ENCODE assay signal across 1 cellular context in the genomic region with DNA sequence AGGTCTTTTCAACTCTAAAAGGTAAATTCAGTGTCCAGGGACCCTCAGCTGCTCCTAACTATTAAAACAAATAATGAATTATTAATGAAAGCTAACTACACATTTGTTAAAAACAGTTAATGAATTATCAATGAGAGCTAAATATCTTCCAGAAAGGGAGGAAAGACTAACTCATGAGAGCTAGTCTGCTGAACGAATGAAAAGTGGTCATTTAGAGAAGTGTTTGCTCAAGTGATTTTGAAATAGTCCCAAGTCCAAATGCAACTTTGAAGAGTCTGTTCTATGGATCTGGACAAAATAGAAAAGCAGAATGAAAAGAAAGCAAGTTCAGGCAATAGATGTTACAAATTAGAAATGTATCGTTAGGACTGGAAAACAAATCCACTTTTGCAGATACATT.
TF ChIP-seq lines count a peak whose summit lies in the region.

No MANE protein-coding gene starts in this region.

TF ChIP-seq in HepG2, 621 proteins besides CTCF, POLR2A, EP300 and RAD21 (continued from another document and continues in another):
- TF ChIP-seq, protein P1, sequence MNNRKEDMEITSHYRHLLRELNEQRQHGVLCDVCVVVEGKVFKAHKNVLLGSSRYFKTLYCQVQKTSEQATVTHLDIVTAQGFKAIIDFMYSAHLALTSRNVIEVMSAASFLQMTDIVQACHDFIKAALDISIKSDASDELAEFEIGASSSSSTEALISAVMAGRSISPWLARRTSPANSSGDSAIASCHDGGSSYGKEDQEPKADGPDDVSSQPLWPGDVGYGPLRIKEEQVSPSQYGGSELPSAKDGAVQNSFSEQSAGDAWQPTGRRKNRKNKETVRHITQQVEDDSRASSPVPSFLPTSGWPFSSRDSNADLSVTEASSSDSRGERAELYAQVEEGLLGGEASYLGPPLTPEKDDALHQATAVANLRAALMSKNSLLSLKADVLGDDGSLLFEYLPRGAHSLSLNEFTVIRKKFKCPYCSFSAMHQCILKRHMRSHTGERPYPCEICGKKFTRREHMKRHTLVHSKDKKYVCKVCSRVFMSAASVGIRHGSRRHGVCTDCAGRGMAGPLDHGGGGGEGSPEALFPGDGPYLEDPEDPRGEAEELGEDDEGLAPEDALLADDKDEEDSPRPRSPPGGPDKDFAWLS (CRISPR knock-in tag; IDR thresholded peaks at IDR 0.05; ENCODE audit: borderline replicate concordance) = no peak
- TF ChIP-seq, protein P2, sequence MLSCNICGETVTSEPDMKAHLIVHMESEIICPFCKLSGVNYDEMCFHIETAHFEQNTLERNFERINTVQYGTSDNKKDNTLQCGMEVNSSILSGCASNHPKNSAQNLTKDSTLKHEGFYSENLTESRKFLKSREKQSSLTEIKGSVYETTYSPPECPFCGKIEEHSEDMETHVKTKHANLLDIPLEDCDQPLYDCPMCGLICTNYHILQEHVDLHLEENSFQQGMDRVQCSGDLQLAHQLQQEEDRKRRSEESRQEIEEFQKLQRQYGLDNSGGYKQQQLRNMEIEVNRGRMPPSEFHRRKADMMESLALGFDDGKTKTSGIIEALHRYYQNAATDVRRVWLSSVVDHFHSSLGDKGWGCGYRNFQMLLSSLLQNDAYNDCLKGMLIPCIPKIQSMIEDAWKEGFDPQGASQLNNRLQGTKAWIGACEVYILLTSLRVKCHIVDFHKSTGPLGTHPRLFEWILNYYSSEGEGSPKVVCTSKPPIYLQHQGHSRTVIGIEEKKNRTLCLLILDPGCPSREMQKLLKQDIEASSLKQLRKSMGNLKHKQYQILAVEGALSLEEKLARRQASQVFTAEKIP (CRISPR knock-in tag; IDR thresholded peaks at IDR 0.05; ENCODE audit: borderline replicate concordance) = no peak
- TF ChIP-seq KDM4B (CRISPR knock-in tag; IDR thresholded peaks at IDR 0.05) = peak; percentile 31; the same call in 1 of the 2 replicates
- TF ChIP-seq JARID2 (CRISPR knock-in tag; IDR thresholded peaks at IDR 0.05; ENCODE audit: insufficient replicate concordance) = no peak
- TF ChIP-seq ZNF616 (CRISPR knock-in tag; IDR thresholded peaks at IDR 0.05; ENCODE audit: low read depth) = no peak
- peak; percentile 73 for TF ChIP-seq ZNF331 (CRISPR knock-in tag; IDR thresholded peaks at IDR 0.05)
- TF ChIP-seq POLR2AphosphoS5 (IDR thresholded peaks at IDR 0.05; ENCODE audit: low read depth, low read length) = peak; percentile 55; the same call in 1 of the 2 replicates
- no peak for TF ChIP-seq SYNCRIP (IDR thresholded peaks at IDR 0.05; ENCODE audit: insufficient read depth, low read depth, low read length)
- TF ChIP-seq ZNF430 (CRISPR knock-in tag; IDR thresholded peaks at IDR 0.05) = no peak
- TF ChIP-seq, protein P3, sequence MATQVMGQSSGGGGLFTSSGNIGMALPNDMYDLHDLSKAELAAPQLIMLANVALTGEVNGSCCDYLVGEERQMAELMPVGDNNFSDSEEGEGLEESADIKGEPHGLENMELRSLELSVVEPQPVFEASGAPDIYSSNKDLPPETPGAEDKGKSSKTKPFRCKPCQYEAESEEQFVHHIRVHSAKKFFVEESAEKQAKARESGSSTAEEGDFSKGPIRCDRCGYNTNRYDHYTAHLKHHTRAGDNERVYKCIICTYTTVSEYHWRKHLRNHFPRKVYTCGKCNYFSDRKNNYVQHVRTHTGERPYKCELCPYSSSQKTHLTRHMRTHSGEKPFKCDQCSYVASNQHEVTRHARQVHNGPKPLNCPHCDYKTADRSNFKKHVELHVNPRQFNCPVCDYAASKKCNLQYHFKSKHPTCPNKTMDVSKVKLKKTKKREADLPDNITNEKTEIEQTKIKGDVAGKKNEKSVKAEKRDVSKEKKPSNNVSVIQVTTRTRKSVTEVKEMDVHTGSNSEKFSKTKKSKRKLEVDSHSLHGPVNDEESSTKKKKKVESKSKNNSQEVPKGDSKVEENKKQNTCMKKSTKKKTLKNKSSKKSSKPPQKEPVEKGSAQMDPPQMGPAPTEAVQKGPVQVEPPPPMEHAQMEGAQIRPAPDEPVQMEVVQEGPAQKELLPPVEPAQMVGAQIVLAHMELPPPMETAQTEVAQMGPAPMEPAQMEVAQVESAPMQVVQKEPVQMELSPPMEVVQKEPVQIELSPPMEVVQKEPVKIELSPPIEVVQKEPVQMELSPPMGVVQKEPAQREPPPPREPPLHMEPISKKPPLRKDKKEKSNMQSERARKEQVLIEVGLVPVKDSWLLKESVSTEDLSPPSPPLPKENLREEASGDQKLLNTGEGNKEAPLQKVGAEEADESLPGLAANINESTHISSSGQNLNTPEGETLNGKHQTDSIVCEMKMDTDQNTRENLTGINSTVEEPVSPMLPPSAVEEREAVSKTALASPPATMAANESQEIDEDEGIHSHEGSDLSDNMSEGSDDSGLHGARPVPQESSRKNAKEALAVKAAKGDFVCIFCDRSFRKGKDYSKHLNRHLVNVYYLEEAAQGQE (IDR thresholded peaks at IDR 0.05; ENCODE audit: borderline replicate concordance in 1 of 2, low read depth in 1 of 2, low read length in 2 of 2) = no peak
- TF ChIP-seq ZBTB38 (CRISPR knock-in tag; IDR thresholded peaks at IDR 0.05) = no peak
- peak; percentile 26; the same call in 1 of the 2 replicates for TF ChIP-seq ATF1 (CRISPR knock-in tag; IDR thresholded peaks at IDR 0.05)
- TF ChIP-seq HOXA9 (CRISPR knock-in tag; IDR thresholded peaks at IDR 0.05; ENCODE audit: borderline replicate concordance) = no peak
- no peak for TF ChIP-seq NR1H2 (CRISPR knock-in tag; IDR thresholded peaks at IDR 0.05; ENCODE audit: borderline replicate concordance, low read depth)
- TF ChIP-seq HNF4A (CRISPR knock-in tag; IDR thresholded peaks at IDR 0.05) = peak; percentile 95
- no peak for TF ChIP-seq GPN1 (CRISPR knock-in tag; IDR thresholded peaks at IDR 0.05; ENCODE audit: borderline replicate concordance)
- TF ChIP-seq KDM3A (CRISPR knock-in tag; IDR thresholded peaks at IDR 0.05; ENCODE audit: low read depth) = no peak
- TF ChIP-seq ZNF652 (CRISPR knock-in tag; IDR thresholded peaks at IDR 0.05; ENCODE audit: borderline replicate concordance, low read depth) = no peak
- TF ChIP-seq, protein P4, sequence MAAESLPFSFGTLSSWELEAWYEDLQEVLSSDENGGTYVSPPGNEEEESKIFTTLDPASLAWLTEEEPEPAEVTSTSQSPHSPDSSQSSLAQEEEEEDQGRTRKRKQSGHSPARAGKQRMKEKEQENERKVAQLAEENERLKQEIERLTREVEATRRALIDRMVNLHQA (CRISPR knock-in tag; IDR thresholded peaks at IDR 0.05) = no peak
- TF ChIP-seq ZNF230 (CRISPR knock-in tag; IDR thresholded peaks at IDR 0.05) = no peak
- TF ChIP-seq, protein P5, sequence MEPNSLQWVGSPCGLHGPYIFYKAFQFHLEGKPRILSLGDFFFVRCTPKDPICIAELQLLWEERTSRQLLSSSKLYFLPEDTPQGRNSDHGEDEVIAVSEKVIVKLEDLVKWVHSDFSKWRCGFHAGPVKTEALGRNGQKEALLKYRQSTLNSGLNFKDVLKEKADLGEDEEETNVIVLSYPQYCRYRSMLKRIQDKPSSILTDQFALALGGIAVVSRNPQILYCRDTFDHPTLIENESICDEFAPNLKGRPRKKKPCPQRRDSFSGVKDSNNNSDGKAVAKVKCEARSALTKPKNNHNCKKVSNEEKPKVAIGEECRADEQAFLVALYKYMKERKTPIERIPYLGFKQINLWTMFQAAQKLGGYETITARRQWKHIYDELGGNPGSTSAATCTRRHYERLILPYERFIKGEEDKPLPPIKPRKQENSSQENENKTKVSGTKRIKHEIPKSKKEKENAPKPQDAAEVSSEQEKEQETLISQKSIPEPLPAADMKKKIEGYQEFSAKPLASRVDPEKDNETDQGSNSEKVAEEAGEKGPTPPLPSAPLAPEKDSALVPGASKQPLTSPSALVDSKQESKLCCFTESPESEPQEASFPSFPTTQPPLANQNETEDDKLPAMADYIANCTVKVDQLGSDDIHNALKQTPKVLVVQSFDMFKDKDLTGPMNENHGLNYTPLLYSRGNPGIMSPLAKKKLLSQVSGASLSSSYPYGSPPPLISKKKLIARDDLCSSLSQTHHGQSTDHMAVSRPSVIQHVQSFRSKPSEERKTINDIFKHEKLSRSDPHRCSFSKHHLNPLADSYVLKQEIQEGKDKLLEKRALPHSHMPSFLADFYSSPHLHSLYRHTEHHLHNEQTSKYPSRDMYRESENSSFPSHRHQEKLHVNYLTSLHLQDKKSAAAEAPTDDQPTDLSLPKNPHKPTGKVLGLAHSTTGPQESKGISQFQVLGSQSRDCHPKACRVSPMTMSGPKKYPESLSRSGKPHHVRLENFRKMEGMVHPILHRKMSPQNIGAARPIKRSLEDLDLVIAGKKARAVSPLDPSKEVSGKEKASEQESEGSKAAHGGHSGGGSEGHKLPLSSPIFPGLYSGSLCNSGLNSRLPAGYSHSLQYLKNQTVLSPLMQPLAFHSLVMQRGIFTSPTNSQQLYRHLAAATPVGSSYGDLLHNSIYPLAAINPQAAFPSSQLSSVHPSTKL (CRISPR knock-in tag; IDR thresholded peaks at IDR 0.05) = peak; percentile 91
- TF ChIP-seq ARNT (IDR thresholded peaks at IDR 0.05) = no peak
- TF ChIP-seq DNMT1 (CRISPR knock-in tag; IDR thresholded peaks at IDR 0.05) = no peak
- TF ChIP-seq KLF12 (CRISPR knock-in tag; IDR thresholded peaks at IDR 0.05; ENCODE audit: borderline replicate concordance) = no peak
- no peak for TF ChIP-seq TCF12 (IDR thresholded peaks at IDR 0.05)
- no peak for TF ChIP-seq TCF12 (CRISPR knock-in tag; IDR thresholded peaks at IDR 0.05)
- no peak for TF ChIP-seq SMYD3 (CRISPR knock-in tag; IDR thresholded peaks at IDR 0.05)
- 0 out of 2 replicates have a peak, but pooled peaks have one; percentile 39 for TF ChIP-seq ZBTB7B (CRISPR knock-in tag; IDR thresholded peaks at IDR 0.05)
- TF ChIP-seq, protein P6, sequence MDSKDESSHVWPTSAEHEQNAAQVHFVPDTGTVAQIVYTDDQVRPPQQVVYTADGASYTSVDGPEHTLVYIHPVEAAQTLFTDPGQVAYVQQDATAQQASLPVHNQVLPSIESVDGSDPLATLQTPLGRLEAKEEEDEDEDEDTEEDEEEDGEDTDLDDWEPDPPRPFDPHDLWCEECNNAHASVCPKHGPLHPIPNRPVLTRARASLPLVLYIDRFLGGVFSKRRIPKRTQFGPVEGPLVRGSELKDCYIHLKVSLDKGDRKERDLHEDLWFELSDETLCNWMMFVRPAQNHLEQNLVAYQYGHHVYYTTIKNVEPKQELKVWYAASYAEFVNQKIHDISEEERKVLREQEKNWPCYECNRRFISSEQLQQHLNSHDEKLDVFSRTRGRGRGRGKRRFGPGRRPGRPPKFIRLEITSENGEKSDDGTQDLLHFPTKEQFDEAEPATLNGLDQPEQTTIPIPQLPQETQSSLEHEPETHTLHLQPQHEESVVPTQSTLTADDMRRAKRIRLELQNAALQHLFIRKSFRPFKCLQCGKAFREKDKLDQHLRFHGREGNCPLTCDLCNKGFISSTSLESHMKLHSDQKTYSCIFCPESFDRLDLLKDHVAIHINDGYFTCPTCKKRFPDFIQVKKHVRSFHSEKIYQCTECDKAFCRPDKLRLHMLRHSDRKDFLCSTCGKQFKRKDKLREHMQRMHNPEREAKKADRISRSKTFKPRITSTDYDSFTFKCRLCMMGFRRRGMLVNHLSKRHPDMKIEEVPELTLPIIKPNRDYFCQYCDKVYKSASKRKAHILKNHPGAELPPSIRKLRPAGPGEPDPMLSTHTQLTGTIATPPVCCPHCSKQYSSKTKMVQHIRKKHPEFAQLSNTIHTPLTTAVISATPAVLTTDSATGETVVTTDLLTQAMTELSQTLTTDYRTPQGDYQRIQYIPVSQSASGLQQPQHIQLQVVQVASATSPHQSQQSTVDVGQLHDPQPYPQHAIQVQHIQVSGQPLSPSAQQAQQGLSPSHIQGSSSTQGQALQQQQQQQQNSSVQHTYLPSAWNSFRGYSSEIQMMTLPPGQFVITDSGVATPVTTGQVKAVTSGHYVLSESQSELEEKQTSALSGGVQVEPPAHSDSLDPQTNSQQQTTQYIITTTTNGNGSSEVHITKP (CRISPR knock-in tag; IDR thresholded peaks at IDR 0.05; ENCODE audit: low read depth) = no peak
- no peak for TF ChIP-seq MATR3 (CRISPR knock-in tag; IDR thresholded peaks at IDR 0.05)
- no peak for TF ChIP-seq KLF13 (CRISPR knock-in tag; IDR thresholded peaks at IDR 0.05)
- TF ChIP-seq JUN (CRISPR knock-in tag; IDR thresholded peaks at IDR 0.05) = no peak
- peak; percentile 86; the same call in 1 of the 2 replicates for TF ChIP-seq ZNF124 (CRISPR knock-in tag; IDR thresholded peaks at IDR 0.05)
- no peak for TF ChIP-seq KDM1A (CRISPR knock-in tag; IDR thresholded peaks at IDR 0.05)
- no peak for TF ChIP-seq ZNF160 (CRISPR knock-in tag; IDR thresholded peaks at IDR 0.05)
- TF ChIP-seq KDM6A (CRISPR knock-in tag; IDR thresholded peaks at IDR 0.05; ENCODE audit: low read depth) = peak; percentile 85
- TF ChIP-seq ZIK1 (CRISPR knock-in tag; IDR thresholded peaks at IDR 0.05; ENCODE audit: borderline replicate concordance, low read depth) = no peak
- no peak for TF ChIP-seq BORCS8-MEF2B (CRISPR knock-in tag; IDR thresholded peaks at IDR 0.05)
- no peak for TF ChIP-seq STAG1 (CRISPR knock-in tag; IDR thresholded peaks at IDR 0.05)
- peak; percentile 75 for TF ChIP-seq KAT8 (CRISPR knock-in tag; IDR thresholded peaks at IDR 0.05)
- no peak for TF ChIP-seq FOXK1 (CRISPR knock-in tag; IDR thresholded peaks at IDR 0.05; ENCODE audit: borderline replicate concordance, low read depth)
- no peak for TF ChIP-seq FOXA1 (IDR thresholded peaks at IDR 0.05)
- peak; percentile 56; the same call in 1 of the 2 replicates for TF ChIP-seq FOXA1 (CRISPR knock-in tag; IDR thresholded peaks at IDR 0.05)
- TF ChIP-seq NCOA2 (CRISPR knock-in tag; IDR thresholded peaks at IDR 0.05) = peak; percentile 80
- TF ChIP-seq NR2F2 (IDR thresholded peaks at IDR 0.05; ENCODE audit: borderline replicate concordance, low read depth) = no peak
- peak; percentile 74 for TF ChIP-seq CREM (IDR thresholded peaks at IDR 0.05)
- no peak for TF ChIP-seq CREM (CRISPR knock-in tag; IDR thresholded peaks at IDR 0.05)
- peak; percentile 90 for TF ChIP-seq GATAD2A (CRISPR knock-in tag; IDR thresholded peaks at IDR 0.05)
- no peak for TF ChIP-seq ZNF224 (CRISPR knock-in tag; IDR thresholded peaks at IDR 0.05)
- no peak for TF ChIP-seq NFKBIZ (CRISPR knock-in tag; IDR thresholded peaks at IDR 0.05)
- TF ChIP-seq, protein P7, sequence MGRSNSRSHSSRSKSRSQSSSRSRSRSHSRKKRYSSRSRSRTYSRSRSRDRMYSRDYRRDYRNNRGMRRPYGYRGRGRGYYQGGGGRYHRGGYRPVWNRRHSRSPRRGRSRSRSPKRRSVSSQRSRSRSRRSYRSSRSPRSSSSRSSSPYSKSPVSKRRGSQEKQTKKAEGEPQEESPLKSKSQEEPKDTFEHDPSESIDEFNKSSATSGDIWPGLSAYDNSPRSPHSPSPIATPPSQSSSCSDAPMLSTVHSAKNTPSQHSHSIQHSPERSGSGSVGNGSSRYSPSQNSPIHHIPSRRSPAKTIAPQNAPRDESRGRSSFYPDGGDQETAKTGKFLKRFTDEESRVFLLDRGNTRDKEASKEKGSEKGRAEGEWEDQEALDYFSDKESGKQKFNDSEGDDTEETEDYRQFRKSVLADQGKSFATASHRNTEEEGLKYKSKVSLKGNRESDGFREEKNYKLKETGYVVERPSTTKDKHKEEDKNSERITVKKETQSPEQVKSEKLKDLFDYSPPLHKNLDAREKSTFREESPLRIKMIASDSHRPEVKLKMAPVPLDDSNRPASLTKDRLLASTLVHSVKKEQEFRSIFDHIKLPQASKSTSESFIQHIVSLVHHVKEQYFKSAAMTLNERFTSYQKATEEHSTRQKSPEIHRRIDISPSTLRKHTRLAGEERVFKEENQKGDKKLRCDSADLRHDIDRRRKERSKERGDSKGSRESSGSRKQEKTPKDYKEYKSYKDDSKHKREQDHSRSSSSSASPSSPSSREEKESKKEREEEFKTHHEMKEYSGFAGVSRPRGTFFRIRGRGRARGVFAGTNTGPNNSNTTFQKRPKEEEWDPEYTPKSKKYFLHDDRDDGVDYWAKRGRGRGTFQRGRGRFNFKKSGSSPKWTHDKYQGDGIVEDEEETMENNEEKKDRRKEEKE (IDR thresholded peaks at IDR 0.05) = no peak
- TF ChIP-seq HES4 (CRISPR knock-in tag; IDR thresholded peaks at IDR 0.05; ENCODE audit: borderline replicate concordance) = no peak
- TF ChIP-seq ZNF558 (CRISPR knock-in tag; IDR thresholded peaks at IDR 0.05; ENCODE audit: borderline replicate concordance) = no peak
- TF ChIP-seq SIX4 (CRISPR knock-in tag; IDR thresholded peaks at IDR 0.05) = no peak
